Comparison of ENCODE assay signal across 22 cellular contexts in genomic region chr18:35203001-35203553, GRCh38. TPM values are rescaled to one million over a fixed set of nuclear protein-coding genes. Genes with fewer than 3 reads are reported as not detected.
DNase-seq lines count a peak whose midpoint lies in the region; ATAC-seq, FAIRE-seq and TF ChIP-seq lines count a peak whose summit lies in the region.
"Had no signal": no experiment of that assay in that cellular context is flagged by ENCODE, and none has a peak within 500 bp of the region (broad histone marks: within the 10 kb centered on the region; RNA-seq: fewer than 3 reads in every experiment).

No MANE protein-coding gene starts in this region.

- H3K4me1 ChIP-seq in endothelial cell of umbilical vein (ENCODE audit: control insufficient read depth, extremely low read depth, insufficient read depth, low read length): no peaks in the 10 kb centered on the region

- no peak for TF ChIP-seq CTCF in endothelial cell of umbilical vein (IDR thresholded peaks at IDR 0.05; ENCODE audit: extremely low read depth in 1 of 2, insufficient read depth in 1 of 2, low read depth in 1 of 2, low read length in 2 of 2)

- no peak overlapping the region for H3K4me3 ChIP-seq in endothelial cell of umbilical vein (replicated peaks in 1 of 3; ENCODE audit: insufficient read depth in 1 of 3, low read depth in 1 of 3, low read length in 3 of 3)

- peak; percentile 53 for FAIRE-seq in endothelial cell of umbilical vein (lab: Jason Lieb, UNC)
- FAIRE-seq: GM19239, H54 had no signal

- ATAC-seq in GM21737 (IDR thresholded peaks at IDR 0.05; ENCODE audit: unreplicated experiment) (no peak), HG03342 (IDR thresholded peaks at IDR 0.05; ENCODE audit: unreplicated experiment) (no peak)
- ATAC-seq: activated T-cell treated with anti-CD3 and anti-CD28 coated beads, Interleukin-2, amount 50 U/mL, for 72 hours; PC-3 had no signal

- H4K20me1 ChIP-seq in endothelial cell of umbilical vein (replicated peaks; ENCODE audit: control insufficient read depth, extremely low read depth, insufficient read depth, low read length): no peaks in the 10 kb centered on the region

- intact Hi-C loops in endothelial cell of umbilical vein (cut with micrococcal nuclease): no loop called here

- H3K9ac ChIP-seq in endothelial cell of umbilical vein (replicated peaks; ENCODE audit: extremely low read depth, insufficient read depth, low read length): no peak overlapping the region

- POLR2A ChIA-PET in endothelial cell of umbilical vein (lab: Charles Lee): no interaction called here

- BruUV-seq in endothelial cell of umbilical vein (replicated peaks; lab: Mats Ljungman, UMichigan): no TSS peak

- peaks cover 0 to 2% of the 10 kb centered on the region in 2 experiments for H3K27me3 ChIP-seq in endothelial cell of umbilical vein (ENCODE audit: control insufficient read depth in 2 of 2, insufficient read depth in 2 of 2, low read length in 2 of 2)
- H3K27me3 ChIP-seq: brain microvascular endothelial cell had no signal

- no peak overlapping the region for H3K4me2 ChIP-seq in endothelial cell of umbilical vein (ENCODE audit: insufficient read depth, low read length)

- peak overlapping the region; percentile 34 for H2AFZ ChIP-seq in endothelial cell of umbilical vein (ENCODE audit: low read depth, low read length)

- H3K36me3 ChIP-seq in endothelial cell of umbilical vein (ENCODE audit: control insufficient read depth in 2 of 2, extremely low read depth in 1 of 2, insufficient read depth in 2 of 2, low read length in 2 of 2): no peaks in the 10 kb centered on the region
- H3K36me3 ChIP-seq: brain microvascular endothelial cell had no signal

- CTCF ChIA-PET in endothelial cell of umbilical vein (lab: Charles Lee): interaction anchor here (0.8 to 1.5 kb wide), 3 partner anchors 11 to 739 kb away, joined by 3 to 5 read pairs (median 4); no protein-coding TSS in a partner anchor

- no peaks in the 10 kb centered on the region for H3K9me1 ChIP-seq in endothelial cell of umbilical vein (replicated peaks; ENCODE audit: control insufficient read depth, extremely low read depth, insufficient read depth, low read length)

- no peaks in the 10 kb centered on the region for H3K9me3 ChIP-seq in endothelial cell of umbilical vein (replicated peaks; ENCODE audit: control insufficient read depth, insufficient read depth, low read length)

- H3K79me2 ChIP-seq in endothelial cell of umbilical vein (ENCODE audit: control insufficient read depth, insufficient read depth, low read length): no peaks in the 10 kb centered on the region

- DNase-seq in GM03348 (ENCODE audit: low spot score) (peak; percentile 33), NCI-H446 treated with DMSO at 0.1 percent for 48 hours (lab: John Stamatoyannopoulos, UW) (peak; percentile 31), endothelial cell of umbilical vein (ENCODE audit: low read depth, low spot score) (peak; percentile 42), renal cortical epithelial cell (ENCODE audit: low read depth) (peak; percentile 8), T-helper 9 cell (no peak)
- DNase-seq: activated CD4-positive, CD25-positive, alpha-beta regulatory T cell; activated T-cell treated with anti-CD3 and anti-CD28 coated beads, Interleukin-2, amount 50 U/mL, for 72 hours; brain microvascular endothelial cell; COR-L47; cortex of kidney; NCI-H1417; occipital lobe; PC-3; stimulated activated CD4-positive, alpha-beta T cell treated with anti-CD3 and anti-CD28 coated beads, Interleukin-1b, Interleukin-23, amount 100 ng/mL, for 48 hours; stimulated activated naive CD4-positive, alpha-beta T cell; T1000; trophoblast cell had no signal

- dilution Hi-C loops in endothelial cell of umbilical vein (cut with MboI; ENCODE audit: extremely low pct_ligation_motif_present, low sequenced_read_pairs): no loop called here

- TF ChIP-seq POLR2A in endothelial cell of umbilical vein (IDR thresholded peaks at IDR 0.05; ENCODE audit: low read depth, low read length): no peak

- H3K27ac ChIP-seq in endothelial cell of umbilical vein (ENCODE audit: insufficient read depth, low read depth, low read length): no peak overlapping the region
- H3K27ac ChIP-seq: brain microvascular endothelial cell, epithelial cell of prostate had no signal

TF ChIP-seq in endothelial cell of umbilical vein, 7 proteins besides CTCF, POLR2A, EP300 and RAD21:
- no peak for TF ChIP-seq MAX (IDR thresholded peaks at IDR 0.05; ENCODE audit: insufficient read depth, insufficient read length)
- no peak for TF ChIP-seq FOS (IDR thresholded peaks at IDR 0.05; ENCODE audit: borderline replicate concordance, insufficient read depth, low read length)
- no peak for TF ChIP-seq MYC (IDR thresholded peaks at IDR 0.05; ENCODE audit: low read depth, low read length)
- no peak for TF ChIP-seq EZH2 (IDR thresholded peaks at IDR 0.05; ENCODE audit: borderline replicate concordance, low read depth, low read length, severe bottlenecking)

RNA-seq across cellular contexts. Expression of gene ZNF397, which starts 37.8 kb away (rescaled TPM):
- 5.1 and 5.5 TPM in 2 replicates for total RNA-seq in endothelial cell of umbilical vein
- 1.1 and 1.5 TPM in 2 replicates for polyA plus RNA-seq in endothelial cell of umbilical vein
- polyA plus RNA-seq in endothelial cell of umbilical vein (2011; cell fraction: cytosol; rRNA removed): 2.0 and 2.2 TPM in 2 replicates
- 4.6 and 5.2 TPM in 2 replicates for polyA plus RNA-seq in endothelial cell of umbilical vein (2011; cell fraction: nucleus; rRNA removed)
- 2.9 and 4.4 TPM in 2 replicates for polyA plus RNA-seq in endothelial cell of umbilical vein (2012)
- polyA minus RNA-seq in endothelial cell of umbilical vein: 3.5 and 5.3 TPM in 2 replicates
- polyA minus RNA-seq in endothelial cell of umbilical vein (2011; cell fraction: cytosol; rRNA and poly(A)+ RNA removed): 3.0 TPM
- 4.1 and 5.4 TPM in 2 replicates for polyA minus RNA-seq in endothelial cell of umbilical vein (2011; cell fraction: nucleus; rRNA and poly(A)+ RNA removed)
- 13.9 and 24.5 TPM in 2 replicates for total RNA-seq in renal cortical epithelial cell
